In genomic region chr15:54609152-54609551, GRCh38 we compare ENCODE assay signal across 3 cellular contexts.
"Had no signal": no experiment of that assay in that cellular context is flagged by ENCODE, and none has a peak within 500 bp of the region (broad histone marks: within the 10 kb centered on the region; RNA-seq: fewer than 3 reads in every experiment).

No MANE protein-coding gene starts in this region.

- H3K4me3 ChIP-seq: GM12878 had no signal

- DNase-seq: GDM1, GF-D8 had no signal
